ENCODE assay signal across 1 cellular context in the genomic region with DNA sequence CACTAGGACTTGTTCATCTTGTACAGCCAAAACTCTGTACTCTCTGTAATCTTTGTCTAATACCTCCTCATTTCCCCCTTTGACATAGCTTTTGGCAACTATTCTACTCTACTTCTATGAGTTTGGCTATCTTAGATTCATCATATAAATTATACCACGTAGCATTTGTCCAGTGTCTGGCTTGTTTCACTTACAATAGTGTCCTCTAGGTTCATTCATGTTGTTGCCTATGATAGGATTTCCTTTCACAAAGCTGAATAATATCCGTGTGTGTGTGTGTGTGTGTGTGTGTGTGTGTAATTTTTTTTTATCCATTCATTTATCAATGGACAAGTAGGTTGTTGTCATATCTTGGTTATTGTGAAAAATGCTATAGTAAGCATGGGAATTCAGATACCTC.
TF ChIP-seq lines count a peak whose summit lies in the region.

No MANE protein-coding gene starts in this region.

TF ChIP-seq in HCT116, 20 proteins besides CTCF, POLR2A, EP300 and RAD21 (continued from another document):
- TF ChIP-seq, protein P1, sequence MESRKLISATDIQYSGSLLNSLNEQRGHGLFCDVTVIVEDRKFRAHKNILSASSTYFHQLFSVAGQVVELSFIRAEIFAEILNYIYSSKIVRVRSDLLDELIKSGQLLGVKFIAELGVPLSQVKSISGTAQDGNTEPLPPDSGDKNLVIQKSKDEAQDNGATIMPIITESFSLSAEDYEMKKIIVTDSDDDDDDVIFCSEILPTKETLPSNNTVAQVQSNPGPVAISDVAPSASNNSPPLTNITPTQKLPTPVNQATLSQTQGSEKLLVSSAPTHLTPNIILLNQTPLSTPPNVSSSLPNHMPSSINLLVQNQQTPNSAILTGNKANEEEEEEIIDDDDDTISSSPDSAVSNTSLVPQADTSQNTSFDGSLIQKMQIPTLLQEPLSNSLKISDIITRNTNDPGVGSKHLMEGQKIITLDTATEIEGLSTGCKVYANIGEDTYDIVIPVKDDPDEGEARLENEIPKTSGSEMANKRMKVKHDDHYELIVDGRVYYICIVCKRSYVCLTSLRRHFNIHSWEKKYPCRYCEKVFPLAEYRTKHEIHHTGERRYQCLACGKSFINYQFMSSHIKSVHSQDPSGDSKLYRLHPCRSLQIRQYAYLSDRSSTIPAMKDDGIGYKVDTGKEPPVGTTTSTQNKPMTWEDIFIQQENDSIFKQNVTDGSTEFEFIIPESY (IDR thresholded peaks at IDR 0.05; ENCODE audit: extremely low read depth, insufficient replicate concordance, low read length): no peak
- no peak for TF ChIP-seq POLR2AphosphoS5 (IDR thresholded peaks at IDR 0.05; ENCODE audit: low read depth, low read length)
